ENCODE assay signal across 21 cellular contexts in genomic region chr15:73237910-73238309, GRCh38.
"Had no signal": no experiment of that assay in that cellular context is flagged by ENCODE, and none has a peak within 500 bp of the region (broad histone marks: within the 10 kb centered on the region; RNA-seq: fewer than 3 reads in every experiment).

No MANE protein-coding gene starts in this region.

- H3K27me3 ChIP-seq: adrenal gland, foreskin keratinocyte, left lung, neural progenitor cell, tibial artery had no signal

- H3K9ac ChIP-seq: neural progenitor cell had no signal

- H3K27ac ChIP-seq: adrenal gland, foreskin keratinocyte, left lung, neural progenitor cell, prostate gland, skin epidermis, tibial artery had no signal

- H3K36me3 ChIP-seq: adrenal gland, left lung, neural progenitor cell, prostate gland had no signal

- H3K27ac Mint-ChIP-seq: activated naive CD4-positive, alpha-beta T cell treated with anti-CD3 and anti-CD28 coated beads, Interleukin-2, amount 50 U/mL, for 72 hours; activated T-helper 1 cell treated with anti-CD3 and anti-CD28 coated beads, Interleukin-12 subunit alpha, Interleukin-12 subunit beta, Interleukin-2, Interleukin-4 antibody, amounts not matched to agents 30 ng/mL and 10 ng/mL and 1 ng/mL, durations not matched to agents 14 hours and 24 hours and 36 hours; naive thymus-derived CD4-positive, alpha-beta T cell; neural progenitor cell; T-helper 2 cell treated with Interferon-gamma antibody and Interleukin-4, amounts not matched to agents 5 μg/mL and 100 μg/mL, for 36 hours had no signal

- H3K4me1 Mint-ChIP-seq: neural progenitor cell had no signal

- H3K9me3 Mint-ChIP-seq: activated naive CD4-positive, alpha-beta T cell treated with anti-CD3 and anti-CD28 coated beads, Interleukin-2, amount 50 U/mL, for 72 hours; activated T-helper 1 cell treated with anti-CD3 and anti-CD28 coated beads, Interleukin-12 subunit alpha, Interleukin-12 subunit beta, Interleukin-2, Interleukin-4 antibody, amounts not matched to agents 30 ng/mL and 10 ng/mL and 1 ng/mL, durations not matched to agents 14 hours and 24 hours and 36 hours; effector memory CD8-positive, alpha-beta T cell; naive thymus-derived CD4-positive, alpha-beta T cell; neural progenitor cell; T-helper 2 cell treated with Interferon-gamma antibody and Interleukin-4, amounts not matched to agents 5 μg/mL and 100 μg/mL, for 36 hours had no signal

- H3K4me3 ChIP-seq: adrenal gland, left lung, neural progenitor cell, prostate gland, skin epidermis, tibial artery had no signal

- H3K36me3 Mint-ChIP-seq: activated naive CD4-positive, alpha-beta T cell treated with anti-CD3 and anti-CD28 coated beads, Interleukin-2, amount 50 U/mL, for 72 hours had no signal

- H3K4me3 Mint-ChIP-seq: activated T-helper 1 cell treated with anti-CD3 and anti-CD28 coated beads, Interleukin-12 subunit alpha, Interleukin-12 subunit beta, Interleukin-2, Interleukin-4 antibody, amounts not matched to agents 30 ng/mL and 10 ng/mL and 1 ng/mL, durations not matched to agents 14 hours and 24 hours and 36 hours; effector memory CD8-positive, alpha-beta T cell; naive thymus-derived CD4-positive, alpha-beta T cell; neural progenitor cell; T-helper 2 cell treated with Interferon-gamma antibody and Interleukin-4, amounts not matched to agents 5 μg/mL and 100 μg/mL, for 36 hours had no signal

- ATAC-seq: activated naive CD4-positive, alpha-beta T cell treated with anti-CD3 and anti-CD28 coated beads, Interleukin-2, amount 50 U/mL, for 72 hours; effector memory CD8-positive, alpha-beta T cell; foreskin keratinocyte; left lung; naive thymus-derived CD4-positive, alpha-beta T cell; right cardiac atrium; stimulated activated naive CD8-positive, alpha-beta T cell treated with anti-CD3 and anti-CD28 coated beads, Interleukin-15, Interleukin-2, amounts not matched to agents 100 U/mL and 50 U/mL, for 24 hours had no signal

- H3K27me3 Mint-ChIP-seq: effector memory CD8-positive, alpha-beta T cell; naive thymus-derived CD4-positive, alpha-beta T cell had no signal

- H3K9me3 ChIP-seq: adrenal gland, left lung, prostate gland, tibial artery had no signal

- DNase-seq: activated CD4-positive, alpha-beta T cell treated with anti-CD3 and anti-CD28 coated beads, Interleukin-2, amount 50 U/mL, for 48 hours; activated gamma-delta T cell treated with Interleukin-2 at 50 U/mL for 16 hours; activated T-cell treated with anti-CD3 and anti-CD28 coated beads for 4 hours; adrenal gland; effector memory CD8-positive, alpha-beta T cell; foreskin keratinocyte; glutamatergic neuron; hippocampal formation; islet precursor cell; left lung; naive thymus-derived CD4-positive, alpha-beta T cell; right cardiac atrium; stimulated activated naive CD8-positive, alpha-beta T cell treated with anti-CD3 and anti-CD28 coated beads, Interleukin-15, Interleukin-2, amounts not matched to agents 100 U/mL and 50 U/mL, for 24 hours; substantia nigra; tibial artery had no signal

- H3K4me1 ChIP-seq: adrenal gland, foreskin keratinocyte, left lung, neural progenitor cell, prostate gland, tibial artery had no signal
